In genomic region chr2:126824663-126825062, GRCh38 we compare ENCODE assay signal across 20 cellular contexts.
DNase-seq lines count a peak whose midpoint lies in the region; ATAC-seq and TF ChIP-seq lines count a peak whose summit lies in the region.
"Had no signal": no experiment of that assay in that cellular context is flagged by ENCODE, and none has a peak within 500 bp of the region (broad histone marks: within the 10 kb centered on the region; RNA-seq: fewer than 3 reads in every experiment).

No MANE protein-coding gene starts in this region.

- H3K27me3 Mint-ChIP-seq in activated naive CD8-positive, alpha-beta T cell treated with anti-CD3 and anti-CD28 coated beads for 36 hours = peaks cover 8% of the 10 kb centered on the region
- H3K27me3 Mint-ChIP-seq in activated naive CD8-positive, alpha-beta T cell treated with anti-CD3 and anti-CD28 coated beads, Interleukin-2, amount 50 U/mL, for 24 hours = peaks cover 10% of the 10 kb centered on the region
- H3K27me3 Mint-ChIP-seq in WTC11 (ENCODE audit: low read depth) = peaks cover 9% of the 10 kb centered on the region; the same call in 1 of the 2 replicates

- no peak for ATAC-seq in activated naive CD8-positive, alpha-beta T cell treated with anti-CD3 and anti-CD28 coated beads, Interleukin-2, amount 50 U/mL, for 24 hours
- no peak for ATAC-seq in WTC11
- no peak for ATAC-seq in HG02678 (IDR thresholded peaks at IDR 0.05; ENCODE audit: unreplicated experiment)
- ATAC-seq: Panc1, SK-N-SH treated with all-trans-retinoic acid at 6 μM for 48 hours, T-cell had no signal

- no peaks in the 10 kb centered on the region for H3K9me3 Mint-ChIP-seq in activated naive CD8-positive, alpha-beta T cell treated with anti-CD3 and anti-CD28 coated beads for 36 hours
- H3K9me3 Mint-ChIP-seq in activated naive CD8-positive, alpha-beta T cell treated with anti-CD3 and anti-CD28 coated beads, Interleukin-2, amount 50 U/mL, for 24 hours = no peaks in the 10 kb centered on the region
- H3K9me3 Mint-ChIP-seq in WTC11 = no peaks in the 10 kb centered on the region
- H3K9me3 Mint-ChIP-seq: H9, T-cell had no signal

- H3K4me1 Mint-ChIP-seq in activated naive CD8-positive, alpha-beta T cell treated with anti-CD3 and anti-CD28 coated beads for 36 hours = no peaks in the 10 kb centered on the region
- no peaks in the 10 kb centered on the region for H3K4me1 Mint-ChIP-seq in activated naive CD8-positive, alpha-beta T cell treated with anti-CD3 and anti-CD28 coated beads, Interleukin-2, amount 50 U/mL, for 24 hours
- peaks cover 7% of the 10 kb centered on the region for H3K4me1 Mint-ChIP-seq in WTC11
- H3K4me1 Mint-ChIP-seq: T-cell had no signal

- no peak for DNase-seq in activated naive CD8-positive, alpha-beta T cell treated with anti-CD3 and anti-CD28 coated beads for 36 hours
- no peak for DNase-seq in activated naive CD8-positive, alpha-beta T cell treated with anti-CD3 and anti-CD28 coated beads, Interleukin-2, amount 50 U/mL, for 24 hours
- DNase-seq in HT1080 (ENCODE audit: low read depth) (peak; percentile 31), choroid plexus epithelial cell (ENCODE audit: low read depth) (peak; percentile 1), NCI-H345 treated with DMSO at 0.1 percent for 48 hours (lab: John Stamatoyannopoulos, UW; ENCODE audit: unreplicated experiment) (no peak), WTC11 (ENCODE audit: low spot score) (no peak)
- DNase-seq: BE2C; DMS53; GM23248; H9; MM.1S; NCI-H1092; NCI-H1436; NCI-H1930; NCI-H774; NK-92 treated with Interleukin-12 subunit alpha and Interleukin-12 subunit beta, amount 100 ng/mL, for 24 hours; T-cell had no signal

- TF ChIP-seq CTCF in choroid plexus epithelial cell (conservative IDR thresholded peaks at IDR 0.05; ENCODE audit: low read depth, low read length) (no peak), WTC11 (IDR thresholded peaks at IDR 0.05) (no peak)

- no peak overlapping the region for H3K4me3 Mint-ChIP-seq in activated naive CD8-positive, alpha-beta T cell treated with anti-CD3 and anti-CD28 coated beads for 36 hours
- no peak overlapping the region for H3K4me3 Mint-ChIP-seq in activated naive CD8-positive, alpha-beta T cell treated with anti-CD3 and anti-CD28 coated beads, Interleukin-2, amount 50 U/mL, for 24 hours
- H3K4me3 Mint-ChIP-seq in WTC11 = no peak overlapping the region
- H3K4me3 Mint-ChIP-seq: H9, T-cell had no signal

- H3K4me3 ChIP-seq in choroid plexus epithelial cell (ENCODE audit: low read depth, low read length) = no peak overlapping the region
- H3K4me3 ChIP-seq: GM23248 had no signal

- POLR2A ChIA-PET in WTC11 (lab: Charles Lee) = no interaction called here

- peak overlapping the region; percentile 6 for H3K27ac Mint-ChIP-seq in activated naive CD8-positive, alpha-beta T cell treated with anti-CD3 and anti-CD28 coated beads for 36 hours
- H3K27ac Mint-ChIP-seq in activated naive CD8-positive, alpha-beta T cell treated with anti-CD3 and anti-CD28 coated beads, Interleukin-2, amount 50 U/mL, for 24 hours = no peak overlapping the region
- no peak overlapping the region for H3K27ac Mint-ChIP-seq in WTC11
- H3K27ac Mint-ChIP-seq: H9, T-cell had no signal

- H3K36me3 Mint-ChIP-seq in activated naive CD8-positive, alpha-beta T cell treated with anti-CD3 and anti-CD28 coated beads for 36 hours = no peaks in the 10 kb centered on the region
- no peaks in the 10 kb centered on the region for H3K36me3 Mint-ChIP-seq in activated naive CD8-positive, alpha-beta T cell treated with anti-CD3 and anti-CD28 coated beads, Interleukin-2, amount 50 U/mL, for 24 hours (ENCODE audit: low read depth)
- no peaks in the 10 kb centered on the region for H3K36me3 Mint-ChIP-seq in WTC11
- H3K36me3 Mint-ChIP-seq: T-cell had no signal

- CTCF ChIA-PET in WTC11 (lab: Charles Lee) = no interaction called here

TF ChIP-seq in WTC11, 78 proteins besides CTCF, POLR2A, EP300 and RAD21 (continues in another document):
- no peak for TF ChIP-seq ATF3 (CRISPR knock-in tag; conservative IDR thresholded peaks at IDR 0.05)
- no peak for TF ChIP-seq NFE2L1 (CRISPR knock-in tag; IDR thresholded peaks at IDR 0.05)
- no peak for TF ChIP-seq SMAD3 (CRISPR knock-in tag; IDR thresholded peaks at IDR 0.05; ENCODE audit: borderline replicate concordance)
- TF ChIP-seq ERG (CRISPR knock-in tag; IDR thresholded peaks at IDR 0.05) = no peak
- no peak for TF ChIP-seq AR (CRISPR knock-in tag; IDR thresholded peaks at IDR 0.05)
- TF ChIP-seq E2F1 (CRISPR knock-in tag; IDR thresholded peaks at IDR 0.05) = no peak
- no peak for TF ChIP-seq ZNF281 (CRISPR knock-in tag; IDR thresholded peaks at IDR 0.05)
- TF ChIP-seq ZNF416 (CRISPR knock-in tag; IDR thresholded peaks at IDR 0.05) = no peak
- no peak for TF ChIP-seq JAZF1 (CRISPR knock-in tag; IDR thresholded peaks at IDR 0.05)
- no peak for TF ChIP-seq OVOL2 (CRISPR knock-in tag; IDR thresholded peaks at IDR 0.05; ENCODE audit: borderline replicate concordance)
- TF ChIP-seq IRF1 (CRISPR knock-in tag; IDR thresholded peaks at IDR 0.05) = no peak
- no peak for TF ChIP-seq ZBTB21 (CRISPR knock-in tag; IDR thresholded peaks at IDR 0.05; ENCODE audit: borderline replicate concordance)
- no peak for TF ChIP-seq ZNF121 (CRISPR knock-in tag; IDR thresholded peaks at IDR 0.05)

Comparison
In these comparisons a context has a peak if more than half of its experiments do, and no peak if none do; other contexts are left out.
1. DNase-seq: peak in HT1080 (single experiment) and choroid plexus epithelial cell (single experiment); none in activated naive CD8-positive, alpha-beta T cell treated with anti-CD3 and anti-CD28 coated beads for 36 hours (single experiment), activated naive CD8-positive, alpha-beta T cell treated with anti-CD3 and anti-CD28 coated beads, Interleukin-2, amount 50 U/mL, for 24 hours (single experiment), NCI-H345 treated with DMSO at 0.1 percent for 48 hours (single experiment) and WTC11 (single experiment).